Comparison of ENCODE assay signal across 15 cellular contexts in the genomic region with DNA sequence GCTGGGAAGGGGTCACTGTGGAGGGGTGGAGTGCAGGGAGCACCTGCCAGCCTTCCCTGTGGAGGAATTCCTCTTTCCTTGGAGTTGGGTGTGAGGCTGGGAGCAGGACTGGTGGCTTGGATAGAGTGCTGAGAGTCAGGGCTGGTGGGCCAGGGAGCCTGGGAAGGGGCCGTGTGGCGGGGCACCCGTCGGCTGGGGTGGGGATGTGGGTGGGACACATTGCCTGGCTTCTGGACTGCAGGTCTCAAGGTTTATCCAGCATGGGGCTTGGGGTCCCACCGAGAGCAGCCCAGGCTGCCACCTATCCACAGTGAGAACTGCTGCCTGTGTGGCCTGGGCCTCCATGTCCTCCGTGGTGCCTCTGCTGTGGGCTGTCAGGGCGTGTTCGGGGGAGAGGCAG. TPM values are rescaled to one million over a fixed set of nuclear protein-coding genes. Genes with fewer than 3 reads are reported as not detected.
DNase-seq lines count a peak whose midpoint lies in the region; ATAC-seq and TF ChIP-seq lines count a peak whose summit lies in the region.
"Had no signal": no experiment of that assay in that cellular context is flagged by ENCODE, and none has a peak within 500 bp of the region (broad histone marks: within the 10 kb centered on the region; RNA-seq: fewer than 3 reads in every experiment).

No MANE protein-coding gene starts in this region.

- no peak overlapping the region for H3K4me3 ChIP-seq in CD4-positive, CD25-positive, alpha-beta regulatory T cell (ENCODE audit: low read depth, low read length)
- H3K4me3 ChIP-seq in CD8-positive, alpha-beta T cell (ENCODE audit: low read depth, low read length) = no peak overlapping the region
- H3K4me3 ChIP-seq: A549 had no signal

- peaks cover 6% of the 10 kb centered on the region for H3K27me3 Mint-ChIP-seq in CD4-positive, CD25-positive, alpha-beta regulatory T cell
- H3K27me3 Mint-ChIP-seq in CD8-positive, alpha-beta T cell (ENCODE audit: low read depth) = no peaks in the 10 kb centered on the region
- H3K27me3 Mint-ChIP-seq in chondrocyte (ENCODE audit: low read depth) = no peaks in the 10 kb centered on the region
- H3K27me3 Mint-ChIP-seq in osteocyte (ENCODE audit: unreplicated experiment) = no peaks in the 10 kb centered on the region
- H3K27me3 Mint-ChIP-seq in activated naive CD8-positive, alpha-beta T cell treated with anti-CD3 and anti-CD28 coated beads, Interleukin-2, amount 50 U/mL, for 24 hours = no peaks in the 10 kb centered on the region
- H3K27me3 Mint-ChIP-seq: CD8-positive, alpha-beta memory T cell had no signal

- peaks cover 0 to 10% (median 4%) of the 10 kb centered on the region in 4 donors for H3K4me1 Mint-ChIP-seq in CD4-positive, CD25-positive, alpha-beta regulatory T cell
- no peaks in the 10 kb centered on the region for H3K4me1 Mint-ChIP-seq in CD8-positive, alpha-beta T cell (ENCODE audit: low read depth)
- H3K4me1 Mint-ChIP-seq in chondrocyte (ENCODE audit: low read depth) (peaks cover 29% of the 10 kb centered on the region), osteocyte (ENCODE audit: unreplicated experiment) (peaks cover 20% of the 10 kb centered on the region)
- no peaks in the 10 kb centered on the region for H3K4me1 Mint-ChIP-seq in activated naive CD8-positive, alpha-beta T cell treated with anti-CD3 and anti-CD28 coated beads, Interleukin-2, amount 50 U/mL, for 24 hours

- H3K27ac Mint-ChIP-seq in CD4-positive, CD25-positive, alpha-beta regulatory T cell = peak overlapping the region in 2 of 3 donors; percentile 38 to 52
- H3K27ac Mint-ChIP-seq in CD8-positive, alpha-beta T cell = peak overlapping the region; percentile 32
- H3K27ac Mint-ChIP-seq in chondrocyte (ENCODE audit: unreplicated experiment) (peak overlapping the region; percentile 59), osteocyte (ENCODE audit: unreplicated experiment) (peak overlapping the region; percentile 60)
- no peak overlapping the region for H3K27ac Mint-ChIP-seq in activated naive CD8-positive, alpha-beta T cell treated with anti-CD3 and anti-CD28 coated beads, Interleukin-2, amount 50 U/mL, for 24 hours

- DNase-seq in CD4-positive, CD25-positive, alpha-beta regulatory T cell = no peak
- peak in 1 of 7 experiments; percentile 14 for DNase-seq in CD8-positive, alpha-beta T cell
- DNase-seq in chondrocyte (ENCODE audit: low spot score) (no peak), osteocyte (ENCODE audit: extremely low spot score, unreplicated experiment) (no peak), NCI-H128 (lab: John Stamatoyannopoulos, UW; ENCODE audit: unreplicated experiment) (no peak)
- DNase-seq in activated naive CD4-positive, alpha-beta T cell treated with anti-CD3 and anti-CD28 coated beads, Interleukin-2, amount 50 U/mL, for 16 hours = no peak
- no peak for DNase-seq in activated naive CD8-positive, alpha-beta T cell treated with anti-CD3 and anti-CD28 coated beads, Interleukin-2, amount 50 U/mL, for 24 hours
- DNase-seq: BE2C; CD8-positive, alpha-beta memory T cell; DMS53; HCEC 1CT; HFFc6 had no signal

- H3K9me3 ChIP-seq in CD4-positive, CD25-positive, alpha-beta regulatory T cell (ENCODE audit: control insufficient read depth in 2 of 2, low read length in 2 of 2) = no peaks in the 10 kb centered on the region
- H3K9me3 ChIP-seq in CD8-positive, alpha-beta T cell (ENCODE audit: low read length) = no peaks in the 10 kb centered on the region
- H3K9me3 ChIP-seq: A549, BE2C had no signal

- H3K36me3 ChIP-seq in CD4-positive, CD25-positive, alpha-beta regulatory T cell (ENCODE audit: control insufficient read depth, insufficient read depth, low read length) = no peaks in the 10 kb centered on the region
- no peaks in the 10 kb centered on the region for H3K36me3 ChIP-seq in CD8-positive, alpha-beta T cell (ENCODE audit: insufficient read depth, low read length)

- no peak for TF ChIP-seq CTCF in CD8-positive, alpha-beta T cell (IDR thresholded peaks at IDR 0.05)
- TF ChIP-seq CTCF in chondrocyte (IDR thresholded peaks at IDR 0.05) (no peak), osteocyte (IDR thresholded peaks at IDR 0.05) (no peak)

- peaks cover 11% of the 10 kb centered on the region for H3K4me1 ChIP-seq in CD4-positive, CD25-positive, alpha-beta regulatory T cell (ENCODE audit: control insufficient read depth, insufficient read depth, low read length, poor library complexity, severe bottlenecking)
- H3K4me1 ChIP-seq in CD8-positive, alpha-beta T cell (ENCODE audit: insufficient read depth, low read length) = peaks cover 8% of the 10 kb centered on the region

- no peak overlapping the region for H3K27ac ChIP-seq in CD4-positive, CD25-positive, alpha-beta regulatory T cell (ENCODE audit: insufficient read depth, low read length, poor library complexity, severe bottlenecking)
- no peak overlapping the region for H3K27ac ChIP-seq in CD8-positive, alpha-beta T cell (ENCODE audit: low read depth, low read length)
- H3K27ac ChIP-seq: A549, C4-2B, HL-60 had no signal

- no peaks in the 10 kb centered on the region for H3K27me3 ChIP-seq in CD4-positive, CD25-positive, alpha-beta regulatory T cell (ENCODE audit: control insufficient read depth, insufficient read depth, low read length)
- H3K27me3 ChIP-seq in CD8-positive, alpha-beta T cell (ENCODE audit: insufficient read depth, low read length) = no peaks in the 10 kb centered on the region
- H3K27me3 ChIP-seq: BE2C had no signal

- CTCF ChIA-PET in CD8-positive, alpha-beta T cell (lab: Charles Lee) = no interaction called here

- H3K36me3 Mint-ChIP-seq in CD4-positive, CD25-positive, alpha-beta regulatory T cell = peaks cover 11% of the 10 kb centered on the region
- peaks cover 11% of the 10 kb centered on the region for H3K36me3 Mint-ChIP-seq in CD8-positive, alpha-beta T cell
- H3K36me3 Mint-ChIP-seq in chondrocyte (ENCODE audit: low read depth) = peaks cover 11% of the 10 kb centered on the region
- no peaks in the 10 kb centered on the region for H3K36me3 Mint-ChIP-seq in osteocyte (ENCODE audit: unreplicated experiment)
- H3K36me3 Mint-ChIP-seq in activated naive CD8-positive, alpha-beta T cell treated with anti-CD3 and anti-CD28 coated beads, Interleukin-2, amount 50 U/mL, for 24 hours (ENCODE audit: low read depth) = no peaks in the 10 kb centered on the region

- POLR2A ChIA-PET in CD8-positive, alpha-beta T cell (lab: Charles Lee) = no interaction called here

- H3K9me3 Mint-ChIP-seq in CD4-positive, CD25-positive, alpha-beta regulatory T cell = no peaks in the 10 kb centered on the region
- no peaks in the 10 kb centered on the region for H3K9me3 Mint-ChIP-seq in CD8-positive, alpha-beta T cell
- H3K9me3 Mint-ChIP-seq in chondrocyte (ENCODE audit: low read depth) (no peaks in the 10 kb centered on the region), osteocyte (ENCODE audit: unreplicated experiment) (no peaks in the 10 kb centered on the region)
- H3K9me3 Mint-ChIP-seq in activated naive CD8-positive, alpha-beta T cell treated with anti-CD3 and anti-CD28 coated beads, Interleukin-2, amount 50 U/mL, for 24 hours = no peaks in the 10 kb centered on the region
- H3K9me3 Mint-ChIP-seq: CD8-positive, alpha-beta memory T cell; HFFc6 had no signal

- intact Hi-C loops in CD8-positive, alpha-beta T cell (cut with DNase I, micrococcal nuclease) = loop anchor here (10.0 kb wide), 5 partner anchors 73 to 1137 kb away; partner anchors contain the start of genes MCM2 (in 1 of the 2), RUVBL1 (in 1 of the 2), SEC61A1 (in 1 of the 2) and TPRA1 (in 1 of the 2)

- H3K4me3 Mint-ChIP-seq in CD4-positive, CD25-positive, alpha-beta regulatory T cell = no peak overlapping the region
- no peak overlapping the region for H3K4me3 Mint-ChIP-seq in CD8-positive, alpha-beta T cell
- H3K4me3 Mint-ChIP-seq in chondrocyte (ENCODE audit: unreplicated experiment) = no peak overlapping the region
- H3K4me3 Mint-ChIP-seq in osteocyte (ENCODE audit: unreplicated experiment) = no peak overlapping the region
- no peak overlapping the region for H3K4me3 Mint-ChIP-seq in activated naive CD8-positive, alpha-beta T cell treated with anti-CD3 and anti-CD28 coated beads, Interleukin-2, amount 50 U/mL, for 24 hours
- H3K4me3 Mint-ChIP-seq: HFFc6 had no signal

- no peak for ATAC-seq in CD4-positive, CD25-positive, alpha-beta regulatory T cell (ENCODE audit: low read depth in 2 of 2)
- ATAC-seq in CD8-positive, alpha-beta T cell = no peak
- ATAC-seq in activated naive CD8-positive, alpha-beta T cell treated with anti-CD3 and anti-CD28 coated beads, Interleukin-2, amount 50 U/mL, for 24 hours = no peak
- ATAC-seq: A549 had no signal

RNA-seq across cellular contexts. Expression of gene PLXNA1, which starts 4.7 kb away (rescaled TPM):
- 12.6 TPM for total RNA-seq in CD4-positive, CD25-positive, alpha-beta regulatory T cell
- polyA plus RNA-seq in CD4-positive, CD25-positive, alpha-beta regulatory T cell = under 1 TPM; 0.25 to 0.52 (median 0.30) TPM
- 1 to 10 TPM; 7.3 to 8.4 TPM for total RNA-seq in CD8-positive, alpha-beta T cell
- 69.8 to 99.1 TPM (median 98.2 TPM) in 3 replicates for total RNA-seq in chondrocyte
- 60.5 and 65.5 TPM in 2 replicates for total RNA-seq in osteocyte
